In the genomic region with DNA sequence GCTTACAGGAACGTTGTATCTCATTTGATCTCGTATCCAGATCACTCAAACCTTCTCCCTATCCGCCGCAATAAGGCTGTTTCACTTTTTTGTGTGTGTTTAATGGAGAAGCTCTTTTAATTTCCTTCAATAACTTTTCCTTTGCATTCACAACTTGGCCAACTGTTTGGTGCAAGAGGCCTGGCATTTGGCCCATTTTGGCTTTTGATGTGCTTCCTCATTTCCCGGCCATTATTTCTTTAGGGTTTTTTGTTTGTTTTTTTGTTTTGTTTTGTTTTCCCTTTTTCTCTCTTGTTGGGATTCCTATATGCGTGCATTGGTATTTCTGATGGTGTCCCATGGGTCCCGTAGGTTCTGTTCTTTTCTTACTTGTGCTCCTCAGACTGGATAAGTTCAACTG, we compare ENCODE assay signal across 16 cellular contexts.
"Had no signal": no experiment of that assay in that cellular context is flagged by ENCODE, and none has a peak within 500 bp of the region (broad histone marks: within the 10 kb centered on the region; RNA-seq: fewer than 3 reads in every experiment).

No MANE protein-coding gene starts in this region.

- H3K27ac Mint-ChIP-seq: activated naive CD4-positive, alpha-beta T cell treated with anti-CD3 and anti-CD28 coated beads, Interleukin-2, amount 50 U/mL, for 24 hours; natural killer cell; progenitor cell of endocrine pancreas; stimulated activated memory B cell treated with anti-CD40 and anti-IgM and Interleukin-4, amounts not matched to agents 10 μg/mL and 1 μg/mL and 100 μg/mL, for 72 hours; T-helper 17 cell had no signal

- H3K4me3 ChIP-seq: body of pancreas, esophagus muscularis mucosa, right lobe of liver, tibial nerve, vagina had no signal

- H3K27ac ChIP-seq: body of pancreas, esophagus muscularis mucosa, foreskin keratinocyte, right lobe of liver, tibial nerve, vagina, VCaP had no signal

- DNase-seq: activated CD4-positive, alpha-beta T cell treated with anti-CD3 and anti-CD28 coated beads for 48 hours; cerebellar nuclear complex; foreskin keratinocyte; mammary epithelial cell; natural killer cell; right lobe of liver; T-helper 17 cell had no signal

- H3K9me3 ChIP-seq: body of pancreas, esophagus muscularis mucosa, right lobe of liver, tibial nerve, vagina had no signal

- H3K27me3 ChIP-seq: body of pancreas, esophagus muscularis mucosa, foreskin keratinocyte, right lobe of liver, tibial nerve, vagina had no signal

- H3K27me3 Mint-ChIP-seq: activated naive CD4-positive, alpha-beta T cell treated with anti-CD3 and anti-CD28 coated beads, Interleukin-2, amount 50 U/mL, for 24 hours; progenitor cell of endocrine pancreas; stimulated activated memory B cell treated with anti-CD40 and anti-IgM and Interleukin-4, amounts not matched to agents 10 μg/mL and 1 μg/mL and 100 μg/mL, for 72 hours; T-helper 17 cell had no signal

- H3K9me3 Mint-ChIP-seq: activated naive CD4-positive, alpha-beta T cell treated with anti-CD3 and anti-CD28 coated beads, Interleukin-2, amount 50 U/mL, for 24 hours; natural killer cell; stimulated activated memory B cell treated with anti-CD40 and anti-IgM and Interleukin-4, amounts not matched to agents 10 μg/mL and 1 μg/mL and 100 μg/mL, for 72 hours had no signal

- ATAC-seq: body of pancreas; foreskin keratinocyte; left lobe of liver; natural killer cell; right lobe of liver; stimulated activated memory B cell treated with anti-CD40 and anti-IgM and Interleukin-4, amounts not matched to agents 10 μg/mL and 1 μg/mL and 100 μg/mL, for 72 hours; T-helper 17 cell had no signal

- H3K4me3 Mint-ChIP-seq: activated naive CD4-positive, alpha-beta T cell treated with anti-CD3 and anti-CD28 coated beads, Interleukin-2, amount 50 U/mL, for 24 hours; natural killer cell; stimulated activated memory B cell treated with anti-CD40 and anti-IgM and Interleukin-4, amounts not matched to agents 10 μg/mL and 1 μg/mL and 100 μg/mL, for 72 hours; T-helper 17 cell had no signal
